Comparison of ENCODE assay signal across 8 cellular contexts in genomic region chr1:23867953-23868847, GRCh38. TPM values are rescaled to one million over a fixed set of nuclear protein-coding genes. Genes with fewer than 3 reads are reported as not detected.
DNase-seq lines count a peak whose midpoint lies in the region; ATAC-seq lines count a peak whose summit lies in the region.

Gene FUCA1, minus strand, starts transcription at chr1:23868290. Its CDS starts 4 bp downstream, at chr1:23868286.

- peaks cover 3% of the 10 kb centered on the region for H3K36me3 Mint-ChIP-seq in activated CD4-positive, alpha-beta T cell treated with anti-CD3 and anti-CD28 coated beads for 36 hours (ENCODE audit: low read depth)

- peak; percentile 96 for DNase-seq in Ammon's horn (ENCODE audit: low spot score)
- peak; percentile 80 for DNase-seq in NCI-H446 treated with DMSO at 0.1 percent for 48 hours (lab: John Stamatoyannopoulos, UW)
- peak; percentile 95 for DNase-seq in activated CD4-positive, alpha-beta T cell treated with anti-CD3 and anti-CD28 coated beads for 36 hours
- peak; percentile 90 to 93 for DNase-seq in stimulated activated CD4-positive, alpha-beta T cell treated with anti-CD3 and anti-CD28 coated beads, Interleukin-1b, Interleukin-23, amount 100 ng/mL, for 4 hours (ENCODE audit: low read depth in 2 of 2)

- peak within 1 kb of the TSS; percentile 76 for H3K4me3 Mint-ChIP-seq in activated CD4-positive, alpha-beta T cell treated with anti-CD3 and anti-CD28 coated beads for 36 hours

- H3K9me3 Mint-ChIP-seq in activated CD4-positive, alpha-beta T cell treated with anti-CD3 and anti-CD28 coated beads for 36 hours (ENCODE audit: low read depth) = no peaks in the 10 kb centered on the region

- intact Hi-C loops in activated CD4-positive, alpha-beta T cell treated with anti-CD3 and anti-CD28 coated beads for 36 hours (cut with DNase I, micrococcal nuclease) = loop anchor here (1.0 to 2.0 kb wide), 11 partner anchors 30 to 499 kb away; partner anchors contain the start of genes ELOA (in 1 of the 2), GALE (in 1 of the 2), HMGCL (in 1 of the 2) and PNRC2 (in 1 of the 2)

- peak within 1 kb of the TSS; percentile 77 for H3K27ac Mint-ChIP-seq in activated CD4-positive, alpha-beta T cell treated with anti-CD3 and anti-CD28 coated beads for 36 hours

- no peaks in the 10 kb centered on the region for H3K27me3 Mint-ChIP-seq in activated CD4-positive, alpha-beta T cell treated with anti-CD3 and anti-CD28 coated beads for 36 hours

- POLR2A ChIA-PET in activated CD4-positive, alpha-beta T cell treated with anti-CD3 and anti-CD28 coated beads for 36 hours (lab: Charles Lee) = no interaction called here

- H3K4me1 Mint-ChIP-seq in activated CD4-positive, alpha-beta T cell treated with anti-CD3 and anti-CD28 coated beads for 36 hours = peaks cover 19% of the 10 kb centered on the region

- CTCF ChIA-PET in activated CD4-positive, alpha-beta T cell treated with anti-CD3 and anti-CD28 coated beads for 36 hours (lab: Charles Lee) = interaction anchor here (0.7 to 1.8 kb wide), 8 partner anchors 13 to 177 kb away, joined by 3 to 5 read pairs (median 3); partner anchors contain the start of gene RPL11

- peak; percentile 94 for ATAC-seq in GM19035 (IDR thresholded peaks at IDR 0.05; ENCODE audit: unreplicated experiment)
- ATAC-seq in HG03354 (IDR thresholded peaks at IDR 0.05; ENCODE audit: poor library complexity, severe bottlenecking, unreplicated experiment) = peak; percentile 92
- peak; percentile 97 for ATAC-seq in activated CD4-positive, alpha-beta T cell treated with anti-CD3 and anti-CD28 coated beads for 36 hours

- no peaks in the 10 kb centered on the region for H3K27me3 ChIP-seq in layer of hippocampus (ENCODE audit: control insufficient read depth, insufficient read depth, low read length)

- H3K27ac ChIP-seq in cingulate gyrus (ENCODE audit: low read depth, low read length) (peak within 1 kb of the TSS; percentile 88), layer of hippocampus (ENCODE audit: low read depth, low read length) (peak within 1 kb of the TSS; percentile 75)

RNA-seq across cellular contexts. Expression of gene FUCA1, which starts in this region (rescaled TPM):
- total RNA-seq in activated CD4-positive, alpha-beta T cell treated with anti-CD3 and anti-CD28 coated beads for 36 hours = 1 to 10 TPM; 4.2 to 4.5 TPM

Comparison
In these comparisons a context has a peak if more than half of its experiments do, and no peak if none do; other contexts are left out.
1. Peak in every context shown above with its lines: DNase-seq, ATAC-seq and H3K27ac ChIP-seq.